Comparison of ENCODE assay signal across 8 cellular contexts in the genomic region with DNA sequence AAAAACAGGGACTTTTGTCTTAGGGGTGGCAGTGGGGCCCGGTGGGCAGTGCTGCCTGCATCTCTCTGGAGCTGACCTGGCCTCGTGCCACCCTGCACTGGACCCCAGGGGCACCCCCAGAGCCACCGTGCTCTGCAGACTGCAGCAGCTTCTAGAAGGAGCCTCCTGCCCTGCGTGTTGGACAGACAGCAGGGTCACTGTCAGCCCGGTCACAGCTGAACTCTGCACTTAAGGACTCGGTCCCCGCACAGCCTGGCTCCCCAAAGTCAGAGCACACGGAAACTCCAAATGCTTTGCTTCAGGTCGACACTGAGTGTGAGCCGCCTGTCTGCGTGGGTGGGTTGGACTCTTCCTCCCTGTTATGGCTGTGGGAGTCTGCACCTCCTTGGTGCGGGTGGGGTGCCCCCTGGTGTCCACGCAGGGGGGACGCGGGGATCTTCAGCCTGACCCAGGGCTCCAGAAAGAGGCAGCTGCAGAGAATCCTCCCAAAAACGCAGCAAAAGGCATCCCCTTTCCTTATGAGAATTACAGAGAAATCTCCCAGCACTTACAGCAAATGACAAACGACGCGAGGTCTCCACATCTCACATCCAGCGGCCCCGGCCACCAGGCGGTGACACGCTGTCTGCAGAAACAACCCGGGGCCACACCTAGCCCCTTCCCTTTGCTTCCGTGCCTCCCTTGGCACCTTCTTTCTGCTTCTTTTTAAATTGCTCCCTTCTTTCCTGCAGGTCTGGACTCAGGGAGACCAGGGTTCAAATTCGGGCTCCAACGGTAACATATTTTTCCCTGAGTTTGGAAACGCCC. TPM values are rescaled to one million over a fixed set of nuclear protein-coding genes. Genes with fewer than 3 reads are reported as not detected.
DNase-seq lines count a peak whose midpoint lies in the region; ATAC-seq and TF ChIP-seq lines count a peak whose summit lies in the region.

No MANE protein-coding gene starts in this region.

- peak; percentile 90 for TF ChIP-seq CTCF in type B pancreatic cell (conservative IDR thresholded peaks at IDR 0.05)

- peaks cover 14% of the 10 kb centered on the region for H3K27me3 Mint-ChIP-seq in type B pancreatic cell

- DNase-seq in DMS79 treated with DMSO at 0.1 percent for 48 hours (lab: John Stamatoyannopoulos, UW), result peak; percentile 10
- DNase-seq in DMS79 (lab: John Stamatoyannopoulos, UW), result no peak
- peak; percentile 43 for DNase-seq in NCI-H2029 treated with DMSO at 0.1 percent for 48 hours (lab: John Stamatoyannopoulos, UW)
- DNase-seq in cerebellar cortex (ENCODE audit: low spot score), result peak; percentile 8
- DNase-seq in medulla oblongata (ENCODE audit: extremely low spot score), result peak; percentile 70
- DNase-seq in type B pancreatic cell (ENCODE audit: extremely low spot score, unreplicated experiment), result peak; percentile 78
- no peak for DNase-seq in activated CD4-positive, CD25-positive, alpha-beta regulatory T cell (lab: John Stamatoyannopoulos, UW)

- no peaks in the 10 kb centered on the region for H3K36me3 Mint-ChIP-seq in type B pancreatic cell

- ATAC-seq in GM21737 (IDR thresholded peaks at IDR 0.05; ENCODE audit: unreplicated experiment), result no peak

- peaks cover 7% of the 10 kb centered on the region for H3K4me1 Mint-ChIP-seq in type B pancreatic cell (ENCODE audit: unreplicated experiment)

- peaks cover 9% of the 10 kb centered on the region for H3K9me3 Mint-ChIP-seq in type B pancreatic cell

- H3K27ac Mint-ChIP-seq in type B pancreatic cell, result no peak overlapping the region

- H3K4me3 Mint-ChIP-seq in type B pancreatic cell, result no peak overlapping the region

RNA-seq across cellular contexts. Expression of a gene that starts 36.3 kb away (rescaled TPM):
- 7.6 and 17.4 TPM in 2 replicates for total RNA-seq in type B pancreatic cell (ENCODE audit: low replicate concordance)

Comparison
In these comparisons a context has a peak if more than half of its experiments do, and no peak if none do; other contexts are left out.
1. DNase-seq: peak in DMS79 treated with DMSO at 0.1 percent for 48 hours (single experiment), NCI-H2029 treated with DMSO at 0.1 percent for 48 hours (single experiment), cerebellar cortex (single experiment), medulla oblongata (single experiment) and type B pancreatic cell (single experiment); none in DMS79 (single experiment) and activated CD4-positive, CD25-positive, alpha-beta regulatory T cell (0 of 4).